Comparison of ENCODE assay signal across 20 cellular contexts in genomic region chrY:13451572-13451971, GRCh38. TPM values are rescaled to one million over a fixed set of nuclear protein-coding genes. Genes with fewer than 3 reads are reported as not detected.
DNase-seq lines count a peak whose midpoint lies in the region; ATAC-seq and TF ChIP-seq lines count a peak whose summit lies in the region.
"Had no signal": no experiment of that assay in that cellular context is flagged by ENCODE, and none has a peak within 500 bp of the region (broad histone marks: within the 10 kb centered on the region; RNA-seq: fewer than 3 reads in every experiment).

No MANE protein-coding gene starts in this region.

- no peak for TF ChIP-seq POLR2A in thyroid gland (IDR thresholded peaks at IDR 0.05)

- intact Hi-C loops in activated CD8-positive, alpha-beta T cell treated with anti-CD3 and anti-CD28 coated beads for 36 hours (cut with micrococcal nuclease) = no loop called here
- intact Hi-C loops in thyroid gland (cut with DNase I) = no loop called here

- no peaks in the 10 kb centered on the region for H3K4me1 ChIP-seq in thyroid gland
- H3K4me1 ChIP-seq: BLaER1 had no signal

- H3K4me3 ChIP-seq in thyroid gland (replicated peaks in 1 of 3) = no peak overlapping the region
- H3K4me3 ChIP-seq: BLaER1, GM12878, GM23248 had no signal

- peaks cover 29% of the 10 kb centered on the region for H3K36me3 Mint-ChIP-seq in activated CD8-positive, alpha-beta T cell treated with anti-CD3 and anti-CD28 coated beads for 36 hours (ENCODE audit: low read depth)
- peaks cover 27% of the 10 kb centered on the region for H3K36me3 Mint-ChIP-seq in activated CD8-positive, alpha-beta T cell treated with anti-CD3 and anti-CD28 coated beads, Interleukin-2, amount 10 ng/mL, durations not matched to agents 7 days and 5 days (ENCODE audit: low read depth)
- H3K36me3 Mint-ChIP-seq in activated naive CD8-positive, alpha-beta T cell = peaks cover 10% of the 10 kb centered on the region
- H3K36me3 Mint-ChIP-seq in central memory CD8-positive, alpha-beta T cell (ENCODE audit: insufficient read depth) = peaks cover 33% of the 10 kb centered on the region
- H3K36me3 Mint-ChIP-seq: CD4-positive, CD25-positive, alpha-beta regulatory T cell had no signal

- CTCF ChIA-PET in activated CD8-positive, alpha-beta T cell treated with anti-CD3 and anti-CD28 coated beads for 36 hours (lab: Charles Lee) = no interaction called here
- CTCF ChIA-PET in activated CD8-positive, alpha-beta T cell treated with anti-CD3 and anti-CD28 coated beads, Interleukin-2, amount 10 ng/mL, durations not matched to agents 7 days and 5 days (lab: Charles Lee) = no interaction called here

- TF ChIP-seq CTCF in activated CD8-positive, alpha-beta T cell treated with anti-CD3 and anti-CD28 coated beads for 36 hours (IDR thresholded peaks at IDR 0.05) = no peak
- TF ChIP-seq CTCF in thyroid gland (IDR thresholded peaks at IDR 0.05) = no peak

- no peak for ATAC-seq in activated CD8-positive, alpha-beta T cell treated with anti-CD3 and anti-CD28 coated beads for 36 hours
- no peak for ATAC-seq in activated CD8-positive, alpha-beta T cell treated with anti-CD3 and anti-CD28 coated beads, Interleukin-2, amount 10 ng/mL, durations not matched to agents 7 days and 5 days
- no peak for ATAC-seq in central memory CD8-positive, alpha-beta T cell (replicated peaks; ENCODE audit: extremely low read depth, poor library complexity, severe bottlenecking)
- ATAC-seq: GM12878, HCT116 had no signal

- no peaks in the 10 kb centered on the region for H3K9me3 Mint-ChIP-seq in activated CD8-positive, alpha-beta T cell treated with anti-CD3 and anti-CD28 coated beads for 36 hours
- no peaks in the 10 kb centered on the region for H3K9me3 Mint-ChIP-seq in activated CD8-positive, alpha-beta T cell treated with anti-CD3 and anti-CD28 coated beads, Interleukin-2, amount 10 ng/mL, durations not matched to agents 7 days and 5 days (ENCODE audit: insufficient read depth)
- no peaks in the 10 kb centered on the region for H3K9me3 Mint-ChIP-seq in activated naive CD8-positive, alpha-beta T cell (ENCODE audit: low read depth)
- no peaks in the 10 kb centered on the region for H3K9me3 Mint-ChIP-seq in central memory CD8-positive, alpha-beta T cell
- H3K9me3 Mint-ChIP-seq: CD4-positive, CD25-positive, alpha-beta regulatory T cell; CD8-positive, alpha-beta memory T cell; H9 had no signal

- H3K4me1 Mint-ChIP-seq in activated CD8-positive, alpha-beta T cell treated with anti-CD3 and anti-CD28 coated beads for 36 hours (ENCODE audit: low read depth) = peaks cover 56% of the 10 kb centered on the region
- H3K4me1 Mint-ChIP-seq in activated CD8-positive, alpha-beta T cell treated with anti-CD3 and anti-CD28 coated beads, Interleukin-2, amount 10 ng/mL, durations not matched to agents 7 days and 5 days (ENCODE audit: low read depth) = peaks cover 10% of the 10 kb centered on the region
- peaks cover 70% of the 10 kb centered on the region for H3K4me1 Mint-ChIP-seq in activated naive CD8-positive, alpha-beta T cell (ENCODE audit: low read depth)
- H3K4me1 Mint-ChIP-seq in central memory CD8-positive, alpha-beta T cell = peaks cover 80% of the 10 kb centered on the region
- H3K4me1 Mint-ChIP-seq: H9 had no signal

- 91 to 95% methylated on average over 3 of the region's 3 CpGs for WGBS in thyroid gland, 2 donors

- H3K9me3 ChIP-seq in thyroid gland = no peaks in the 10 kb centered on the region
- H3K9me3 ChIP-seq: BLaER1 had no signal

- POLR2A ChIA-PET in activated CD8-positive, alpha-beta T cell treated with anti-CD3 and anti-CD28 coated beads for 36 hours (lab: Charles Lee) = interaction anchor here (1.9 kb wide), 1 partner anchor 12 kb away, joined by 5 read pairs; no protein-coding TSS in a partner anchor
- POLR2A ChIA-PET in activated CD8-positive, alpha-beta T cell treated with anti-CD3 and anti-CD28 coated beads, Interleukin-2, amount 10 ng/mL, durations not matched to agents 7 days and 5 days (lab: Charles Lee) = no interaction called here

- H3K27me3 ChIP-seq in thyroid gland = no peaks in the 10 kb centered on the region
- H3K27me3 ChIP-seq: BLaER1 had no signal

- no peak for DNase-seq in activated CD8-positive, alpha-beta T cell treated with anti-CD3 and anti-CD28 coated beads for 36 hours
- no peak for DNase-seq in activated CD8-positive, alpha-beta T cell treated with anti-CD3 and anti-CD28 coated beads, Interleukin-2, amount 10 ng/mL, durations not matched to agents 7 days and 5 days
- DNase-seq in central memory CD8-positive, alpha-beta T cell (ENCODE audit: low spot score in 2 of 2) = no peak
- DNase-seq in thyroid gland = no peak
- DNase-seq in stimulated activated CD4-positive, alpha-beta T cell treated with anti-CD3 and anti-CD28 coated beads, Interleukin-4, amount 100 ng/mL, for 24 hours = no peak
- DNase-seq: CD4-positive, CD25-positive, alpha-beta regulatory T cell; CD8-positive, alpha-beta memory T cell; DMS 273 treated with DMSO at 0.1 percent for 48 hours; DMS79; EL; GDM1; GM23248; H9 had no signal

- H3K27ac Mint-ChIP-seq in activated CD8-positive, alpha-beta T cell treated with anti-CD3 and anti-CD28 coated beads for 36 hours = peak overlapping the region; percentile 55
- no peak overlapping the region for H3K27ac Mint-ChIP-seq in activated CD8-positive, alpha-beta T cell treated with anti-CD3 and anti-CD28 coated beads, Interleukin-2, amount 10 ng/mL, durations not matched to agents 7 days and 5 days
- peak overlapping the region; percentile 34 for H3K27ac Mint-ChIP-seq in activated naive CD8-positive, alpha-beta T cell
- H3K27ac Mint-ChIP-seq in central memory CD8-positive, alpha-beta T cell (ENCODE audit: low read depth) = peak overlapping the region; percentile 35
- H3K27ac Mint-ChIP-seq: B cell; CD4-positive, CD25-positive, alpha-beta regulatory T cell; H9 had no signal

- no peak overlapping the region for H3K4me3 Mint-ChIP-seq in activated CD8-positive, alpha-beta T cell treated with anti-CD3 and anti-CD28 coated beads for 36 hours
- H3K4me3 Mint-ChIP-seq in activated CD8-positive, alpha-beta T cell treated with anti-CD3 and anti-CD28 coated beads, Interleukin-2, amount 10 ng/mL, durations not matched to agents 7 days and 5 days = no peak overlapping the region
- no peak overlapping the region for H3K4me3 Mint-ChIP-seq in activated naive CD8-positive, alpha-beta T cell
- peak overlapping the region; percentile 9 for H3K4me3 Mint-ChIP-seq in central memory CD8-positive, alpha-beta T cell
- H3K4me3 Mint-ChIP-seq: B cell; CD4-positive, CD25-positive, alpha-beta regulatory T cell; H9 had no signal

- no peak overlapping the region for H3K27ac ChIP-seq in thyroid gland
- H3K27ac ChIP-seq: 22Rv1, BLaER1, C4-2B, GM23248 had no signal

- no peaks in the 10 kb centered on the region for H3K27me3 Mint-ChIP-seq in activated CD8-positive, alpha-beta T cell treated with anti-CD3 and anti-CD28 coated beads for 36 hours
- no peaks in the 10 kb centered on the region for H3K27me3 Mint-ChIP-seq in activated CD8-positive, alpha-beta T cell treated with anti-CD3 and anti-CD28 coated beads, Interleukin-2, amount 10 ng/mL, durations not matched to agents 7 days and 5 days (ENCODE audit: low read depth)
- H3K27me3 Mint-ChIP-seq in activated naive CD8-positive, alpha-beta T cell = no peaks in the 10 kb centered on the region
- H3K27me3 Mint-ChIP-seq in central memory CD8-positive, alpha-beta T cell = no peaks in the 10 kb centered on the region
- H3K27me3 Mint-ChIP-seq: B cell; CD4-positive, CD25-positive, alpha-beta regulatory T cell; CD8-positive, alpha-beta memory T cell had no signal

- no peaks in the 10 kb centered on the region for H3K36me3 ChIP-seq in thyroid gland
- H3K36me3 ChIP-seq: BLaER1 had no signal

RNA-seq across cellular contexts. Expression of gene UTY, which starts 28.3 kb away (rescaled TPM):
- 10 to 100 TPM; 21.4 to 21.9 TPM for total RNA-seq in activated CD8-positive, alpha-beta T cell treated with anti-CD3 and anti-CD28 coated beads for 36 hours
- total RNA-seq in activated CD8-positive, alpha-beta T cell treated with anti-CD3 and anti-CD28 coated beads, Interleukin-2, amount 10 ng/mL, durations not matched to agents 7 days and 5 days = 10 to 100 TPM; 25.9 to 26.0 TPM
- 100 to 1,000 TPM in 1 of 4 donors, 10 to 100 TPM in 1, under 1 TPM in 1, not detected in 1; 0.27 to 113 (median 57.1) TPM for total RNA-seq in thyroid gland
- total RNA-seq: CD4-positive, CD25-positive, alpha-beta regulatory T cell; H9 had no signal
